14 cellular contexts compared by ENCODE assay signal in the genomic region with DNA sequence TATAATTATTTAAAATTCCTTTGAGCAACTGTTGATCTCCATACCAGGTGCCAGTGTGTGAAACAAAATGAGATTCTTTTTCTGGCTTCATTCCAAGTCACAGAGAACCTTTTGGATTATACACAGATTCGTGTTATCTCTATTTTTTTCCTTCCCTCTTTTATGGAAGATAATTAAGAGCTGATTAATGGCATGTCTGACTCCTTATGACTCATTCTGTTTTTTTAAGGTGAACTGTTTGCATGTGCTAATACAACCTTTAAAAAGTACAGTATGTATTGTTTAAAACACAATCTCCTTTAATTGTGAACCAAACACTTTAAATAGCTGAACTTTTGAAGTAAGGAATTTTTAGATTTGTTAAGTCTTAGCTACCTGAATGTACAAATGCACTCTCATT. TPM values are rescaled to one million over a fixed set of nuclear protein-coding genes. Genes with fewer than 3 reads are reported as not detected.
DNase-seq lines count a peak whose midpoint lies in the region; ATAC-seq, FAIRE-seq and TF ChIP-seq lines count a peak whose summit lies in the region.
"Had no signal": no experiment of that assay in that cellular context is flagged by ENCODE, and none has a peak within 500 bp of the region (broad histone marks: within the 10 kb centered on the region; RNA-seq: fewer than 3 reads in every experiment).

No MANE protein-coding gene starts in this region.

- no peak overlapping the region for H3K27ac Mint-ChIP-seq in T-helper 17 cell
- H3K27ac Mint-ChIP-seq in activated T-helper 1 cell treated with anti-CD3 and anti-CD28 coated beads, Interleukin-12 subunit alpha, Interleukin-12 subunit beta, Interleukin-2, Interleukin-4 antibody, amounts not matched to agents 30 ng/mL and 10 ng/mL and 1 ng/mL, durations not matched to agents 14 hours and 24 hours and 36 hours, result no peak overlapping the region
- H3K27ac Mint-ChIP-seq: activated naive CD4-positive, alpha-beta T cell treated with anti-CD3 and anti-CD28 coated beads, Interleukin-2, amount 50 U/mL, for 72 hours had no signal

- no peak overlapping the region for H3K4me3 ChIP-seq in neutrophil (ENCODE audit: low read depth in 1 of 2, low read length in 1 of 2)
- H3K4me3 ChIP-seq: coronary artery, testis had no signal

- H3K27me3 Mint-ChIP-seq in T-helper 17 cell, result no peaks in the 10 kb centered on the region
- H3K27me3 Mint-ChIP-seq in activated T-helper 1 cell treated with anti-CD3 and anti-CD28 coated beads, Interleukin-12 subunit alpha, Interleukin-12 subunit beta, Interleukin-2, Interleukin-4 antibody, amounts not matched to agents 30 ng/mL and 10 ng/mL and 1 ng/mL, durations not matched to agents 14 hours and 24 hours and 36 hours (ENCODE audit: insufficient read depth), result no peaks in the 10 kb centered on the region
- H3K27me3 Mint-ChIP-seq: naive B cell had no signal

- H3K27ac ChIP-seq in neutrophil, result peak overlapping the region; percentile 50
- H3K27ac ChIP-seq: coronary artery, testis had no signal

- ATAC-seq in T-helper 17 cell, result no peak
- ATAC-seq: activated naive CD4-positive, alpha-beta T cell treated with anti-CD3 and anti-CD28 coated beads, Interleukin-2, amount 50 U/mL, for 72 hours; Panc1 had no signal

- no peaks in the 10 kb centered on the region for H3K9me3 Mint-ChIP-seq in activated T-helper 1 cell treated with anti-CD3 and anti-CD28 coated beads, Interleukin-12 subunit alpha, Interleukin-12 subunit beta, Interleukin-2, Interleukin-4 antibody, amounts not matched to agents 30 ng/mL and 10 ng/mL and 1 ng/mL, durations not matched to agents 14 hours and 24 hours and 36 hours
- H3K9me3 Mint-ChIP-seq: activated naive CD4-positive, alpha-beta T cell treated with anti-CD3 and anti-CD28 coated beads, Interleukin-2, amount 50 U/mL, for 72 hours; naive B cell had no signal

- peaks cover 23% of the 10 kb centered on the region for H3K4me1 Mint-ChIP-seq in T-helper 17 cell
- peaks cover 71% of the 10 kb centered on the region for H3K4me1 Mint-ChIP-seq in activated T-helper 1 cell treated with anti-CD3 and anti-CD28 coated beads, Interleukin-12 subunit alpha, Interleukin-12 subunit beta, Interleukin-2, Interleukin-4 antibody, amounts not matched to agents 30 ng/mL and 10 ng/mL and 1 ng/mL, durations not matched to agents 14 hours and 24 hours and 36 hours (ENCODE audit: low read depth)

- peaks cover 8% of the 10 kb centered on the region for H3K36me3 Mint-ChIP-seq in T-helper 17 cell (ENCODE audit: low read depth)
- peaks cover 52% of the 10 kb centered on the region for H3K36me3 Mint-ChIP-seq in activated T-helper 1 cell treated with anti-CD3 and anti-CD28 coated beads, Interleukin-12 subunit alpha, Interleukin-12 subunit beta, Interleukin-2, Interleukin-4 antibody, amounts not matched to agents 30 ng/mL and 10 ng/mL and 1 ng/mL, durations not matched to agents 14 hours and 24 hours and 36 hours (ENCODE audit: low read depth)

- peaks cover 82% of the 10 kb centered on the region for H3K36me3 ChIP-seq in neutrophil

- TF ChIP-seq CTCF in neutrophil (IDR thresholded peaks at IDR 0.05), result no peak

- DNase-seq in GM19239 (ENCODE audit: insufficient read length, low spot score), result no peak
- DNase-seq in NCI-H226, result peak; percentile 22
- DNase-seq in cerebellum (ENCODE audit: low spot score), result peak; percentile 26
- DNase-seq in T1000 (lab: John Stamatoyannopoulos, UW), result no peak
- DNase-seq in T-helper 17 cell, result no peak
- DNase-seq in activated T-helper 1 cell treated with anti-CD3 and anti-CD28 coated beads, Interleukin-12 subunit alpha, Interleukin-12 subunit beta, Interleukin-2, Interleukin-4 antibody, amounts not matched to agents 30 ng/mL and 10 ng/mL and 1 ng/mL, durations not matched to agents 14 hours and 24 hours and 36 hours (ENCODE audit: low spot score), result no peak
- DNase-seq: foreskin fibroblast, naive B cell, NCI-H187, testis had no signal

- H3K9me3 ChIP-seq in neutrophil, result no peaks in the 10 kb centered on the region
- H3K9me3 ChIP-seq in T-helper 17 cell (ENCODE audit: control insufficient read depth, low read length, poor library complexity, severe bottlenecking), result no peaks in the 10 kb centered on the region
- H3K9me3 ChIP-seq: testis had no signal

- intact Hi-C loops in activated T-helper 1 cell treated with anti-CD3 and anti-CD28 coated beads, Interleukin-12 subunit alpha, Interleukin-12 subunit beta, Interleukin-2, Interleukin-4 antibody, amounts not matched to agents 30 ng/mL and 10 ng/mL and 1 ng/mL, durations not matched to agents 14 hours and 24 hours and 36 hours (cut with micrococcal nuclease), result loop anchor here (5.0 kb wide), 1 partner anchor 547 kb away; a partner anchor contains a TSS

- no peak overlapping the region for H3K4me3 Mint-ChIP-seq in T-helper 17 cell
- no peak overlapping the region for H3K4me3 Mint-ChIP-seq in activated T-helper 1 cell treated with anti-CD3 and anti-CD28 coated beads, Interleukin-12 subunit alpha, Interleukin-12 subunit beta, Interleukin-2, Interleukin-4 antibody, amounts not matched to agents 30 ng/mL and 10 ng/mL and 1 ng/mL, durations not matched to agents 14 hours and 24 hours and 36 hours

- H3K4me1 ChIP-seq in neutrophil (ENCODE audit: control insufficient read depth in 1 of 2, insufficient read depth in 1 of 2, low read depth in 1 of 2, low read length in 1 of 2), result peaks cover 4 to 17% of the 10 kb centered on the region in 2 experiments
- H3K4me1 ChIP-seq: testis had no signal

- peak; percentile 52 for FAIRE-seq in GM19239 (lab: Jason Lieb, UNC)

- no peaks in the 10 kb centered on the region for H3K27me3 ChIP-seq in neutrophil
- H3K27me3 ChIP-seq: testis had no signal

RNA-seq across cellular contexts. Expression of a gene that starts 39.3 kb away (rescaled TPM):
- 35.1 TPM for total RNA-seq in cerebellum
- total RNA-seq in T-helper 17 cell, result 100 to 1,000 TPM; 171 to 195 TPM
- 47.1 and 50.4 TPM in 2 replicates for total RNA-seq in activated T-helper 1 cell treated with anti-CD3 and anti-CD28 coated beads, Interleukin-12 subunit alpha, Interleukin-12 subunit beta, Interleukin-2, Interleukin-4 antibody, amounts not matched to agents 30 ng/mL and 10 ng/mL and 1 ng/mL, durations not matched to agents 14 hours and 24 hours and 36 hours

Comparison
In these comparisons a context has a peak if more than half of its experiments do, and no peak if none do; other contexts are left out.
1. DNase-seq: peak in NCI-H226 (single experiment) and cerebellum (single experiment); none in GM19239 (single experiment), T1000 (single experiment), T-helper 17 cell (0 of 3) and activated T-helper 1 cell treated with anti-CD3 and anti-CD28 coated beads, Interleukin-12 subunit alpha, Interleukin-12 subunit beta, Interleukin-2, Interleukin-4 antibody, amounts not matched to agents 30 ng/mL and 10 ng/mL and 1 ng/mL, durations not matched to agents 14 hours and 24 hours and 36 hours (single experiment).